Comparison of ENCODE assay signal across 13 cellular contexts in the genomic region with DNA sequence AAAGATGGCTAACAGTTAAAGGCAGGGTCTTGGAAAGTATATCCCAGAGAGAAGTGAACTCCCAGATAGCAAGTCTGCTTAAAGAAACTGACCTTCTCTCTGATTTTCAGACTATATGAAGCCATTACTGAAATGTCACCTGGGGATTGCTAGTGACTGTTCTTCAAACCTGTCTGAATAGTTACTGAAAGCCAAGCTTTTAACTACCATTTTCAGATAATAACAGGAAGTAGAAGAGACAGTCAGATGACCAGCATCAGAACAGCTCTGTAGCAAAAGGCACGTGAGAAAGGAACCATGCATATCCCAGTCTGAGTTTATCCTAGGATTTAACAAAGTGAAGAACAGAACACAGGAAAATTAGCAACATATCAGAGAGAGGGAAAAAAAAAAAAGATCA.
"Had no signal": no experiment of that assay in that cellular context is flagged by ENCODE, and none has a peak within 500 bp of the region (broad histone marks: within the 10 kb centered on the region; RNA-seq: fewer than 3 reads in every experiment).

No MANE protein-coding gene starts in this region.

- H3K9ac ChIP-seq: neural progenitor cell had no signal

- H3K27ac ChIP-seq: esophagus muscularis mucosa, neural progenitor cell, stomach had no signal

- H3K4me1 ChIP-seq: esophagus muscularis mucosa, neural progenitor cell had no signal

- H3K9me3 ChIP-seq: esophagus muscularis mucosa, stomach had no signal

- H3K4me3 ChIP-seq: dorsolateral prefrontal cortex, esophagus muscularis mucosa, neural progenitor cell, skin epidermis, stomach had no signal

- DNase-seq: activated CD4-positive, alpha-beta memory T cell treated with anti-CD3 and anti-CD28 coated beads, Interleukin-2, amount 10 ng/mL, durations not matched to agents 7 days and 5 days; activated gamma-delta T cell; activated T-cell treated with anti-CD3 and anti-CD28 coated beads, Interleukin-2, amount 50 U/mL, for 48 hours; cerebellar nuclear complex; dorsolateral prefrontal cortex; foreskin melanocyte; head of caudate nucleus; islet precursor cell; mesendoderm; stomach had no signal

- H3K36me3 ChIP-seq: esophagus muscularis mucosa, neural progenitor cell, stomach had no signal

- H3K27me3 ChIP-seq: esophagus muscularis mucosa, neural progenitor cell, stomach had no signal
